ENCODE assay signal across 1 cellular context in the genomic region with DNA sequence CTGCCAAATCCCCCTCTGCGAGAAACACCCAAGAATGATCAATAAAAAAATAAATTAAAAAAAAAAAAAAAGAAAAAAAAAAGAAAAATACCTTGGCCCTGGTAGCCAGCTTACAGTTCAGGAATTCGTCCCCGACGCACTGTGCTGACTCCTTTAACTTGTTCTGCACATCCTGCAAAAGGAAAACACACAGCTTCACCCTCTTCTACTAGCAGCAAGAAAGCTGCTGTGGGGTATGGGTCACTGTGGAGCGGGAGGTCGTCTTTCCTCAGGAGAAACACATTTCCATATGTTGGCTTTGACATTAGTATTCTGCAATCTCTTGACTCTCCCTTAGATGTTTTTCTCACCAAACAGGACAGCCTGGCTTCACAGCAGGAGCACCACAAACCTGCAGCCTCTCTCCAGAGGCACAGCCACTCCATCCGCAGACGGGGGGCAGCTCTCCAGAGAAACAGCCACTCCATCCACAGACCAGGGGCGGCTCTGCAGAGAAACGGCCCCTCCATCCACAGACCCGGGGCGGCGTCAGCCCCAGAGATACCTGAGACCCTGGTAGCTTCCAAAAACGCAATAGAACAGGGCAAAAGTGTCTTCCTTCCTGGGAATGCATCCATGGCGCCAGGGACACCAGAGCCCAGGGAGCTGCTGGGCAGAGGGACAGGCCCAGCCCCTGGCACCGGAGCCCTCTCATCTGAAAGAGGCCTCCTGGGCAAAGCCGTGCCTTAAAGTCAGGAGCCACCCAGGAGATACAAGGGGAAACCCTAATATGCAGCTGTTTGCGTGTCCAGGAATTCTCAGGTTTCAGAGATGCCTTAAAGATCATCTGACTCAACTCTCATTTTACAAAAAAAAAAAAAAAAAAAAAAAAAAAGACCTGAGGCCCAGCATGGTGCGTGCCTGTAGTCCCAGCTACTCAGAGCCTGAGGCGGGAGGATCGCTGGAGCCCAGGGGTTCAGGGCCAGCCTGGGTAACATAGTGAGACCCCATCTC.
TF ChIP-seq lines count a peak whose summit lies in the region.

No MANE protein-coding gene starts in this region.

TF ChIP-seq in endothelial cell of umbilical vein, 7 proteins besides CTCF, POLR2A, EP300 and RAD21:
- no peak for TF ChIP-seq GATA2 (IDR thresholded peaks at IDR 0.05; ENCODE audit: insufficient read depth, insufficient read length, low read depth, low read length)
